Comparison of ENCODE assay signal across 1 cellular context in genomic region chr2:96912356-96913116, GRCh38.
TF ChIP-seq lines count a peak whose summit lies in the region.

No MANE protein-coding gene starts in this region.

TF ChIP-seq in HepG2, 621 proteins besides CTCF, POLR2A, EP300 and RAD21:
- TF ChIP-seq ZNF773 (CRISPR knock-in tag; IDR thresholded peaks at IDR 0.05; ENCODE audit: borderline replicate concordance) (no peak), STAT5B (CRISPR knock-in tag; IDR thresholded peaks at IDR 0.05) (no peak), PCBP1 (IDR thresholded peaks at IDR 0.05; ENCODE audit: borderline replicate concordance, low read depth, low read length) (no peak), RNF2 (conservative IDR thresholded peaks at IDR 0.05; ENCODE audit: low read depth) (no peak), ARHGAP35 (CRISPR knock-in tag; IDR thresholded peaks at IDR 0.05; ENCODE audit: borderline replicate concordance) (no peak), MAZ (IDR thresholded peaks at IDR 0.05; ENCODE audit: borderline replicate concordance, low read depth, low read length) (no peak), MAZ (CRISPR knock-in tag; IDR thresholded peaks at IDR 0.05; ENCODE audit: low read depth) (no peak), KLF9 (CRISPR knock-in tag; IDR thresholded peaks at IDR 0.05; ENCODE audit: low read depth) (no peak), MTF1 (CRISPR knock-in tag; IDR thresholded peaks at IDR 0.05) (no peak), ZBTB42 (CRISPR knock-in tag; IDR thresholded peaks at IDR 0.05) (no peak), HHEX (CRISPR knock-in tag; IDR thresholded peaks at IDR 0.05) (no peak), ZNF17 (CRISPR knock-in tag; IDR thresholded peaks at IDR 0.05) (no peak), BRCA1 (CRISPR knock-in tag; IDR thresholded peaks at IDR 0.05) (no peak), CENPBD1 (CRISPR knock-in tag; IDR thresholded peaks at IDR 0.05; ENCODE audit: borderline replicate concordance, low read depth) (no peak), ZNF451 (CRISPR knock-in tag; IDR thresholded peaks at IDR 0.05) (no peak), NCOA2 (CRISPR knock-in tag; IDR thresholded peaks at IDR 0.05) (no peak), TAF15 (IDR thresholded peaks at IDR 0.05; ENCODE audit: low read depth, low read length, poor library complexity, severe bottlenecking) (no peak), ZNF274 (CRISPR knock-in tag; IDR thresholded peaks at IDR 0.05) (no peak)
- TF ChIP-seq, protein P1, sequence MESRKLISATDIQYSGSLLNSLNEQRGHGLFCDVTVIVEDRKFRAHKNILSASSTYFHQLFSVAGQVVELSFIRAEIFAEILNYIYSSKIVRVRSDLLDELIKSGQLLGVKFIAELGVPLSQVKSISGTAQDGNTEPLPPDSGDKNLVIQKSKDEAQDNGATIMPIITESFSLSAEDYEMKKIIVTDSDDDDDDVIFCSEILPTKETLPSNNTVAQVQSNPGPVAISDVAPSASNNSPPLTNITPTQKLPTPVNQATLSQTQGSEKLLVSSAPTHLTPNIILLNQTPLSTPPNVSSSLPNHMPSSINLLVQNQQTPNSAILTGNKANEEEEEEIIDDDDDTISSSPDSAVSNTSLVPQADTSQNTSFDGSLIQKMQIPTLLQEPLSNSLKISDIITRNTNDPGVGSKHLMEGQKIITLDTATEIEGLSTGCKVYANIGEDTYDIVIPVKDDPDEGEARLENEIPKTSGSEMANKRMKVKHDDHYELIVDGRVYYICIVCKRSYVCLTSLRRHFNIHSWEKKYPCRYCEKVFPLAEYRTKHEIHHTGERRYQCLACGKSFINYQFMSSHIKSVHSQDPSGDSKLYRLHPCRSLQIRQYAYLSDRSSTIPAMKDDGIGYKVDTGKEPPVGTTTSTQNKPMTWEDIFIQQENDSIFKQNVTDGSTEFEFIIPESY (CRISPR knock-in tag; IDR thresholded peaks at IDR 0.05) = no peak
- TF ChIP-seq, protein P2, sequence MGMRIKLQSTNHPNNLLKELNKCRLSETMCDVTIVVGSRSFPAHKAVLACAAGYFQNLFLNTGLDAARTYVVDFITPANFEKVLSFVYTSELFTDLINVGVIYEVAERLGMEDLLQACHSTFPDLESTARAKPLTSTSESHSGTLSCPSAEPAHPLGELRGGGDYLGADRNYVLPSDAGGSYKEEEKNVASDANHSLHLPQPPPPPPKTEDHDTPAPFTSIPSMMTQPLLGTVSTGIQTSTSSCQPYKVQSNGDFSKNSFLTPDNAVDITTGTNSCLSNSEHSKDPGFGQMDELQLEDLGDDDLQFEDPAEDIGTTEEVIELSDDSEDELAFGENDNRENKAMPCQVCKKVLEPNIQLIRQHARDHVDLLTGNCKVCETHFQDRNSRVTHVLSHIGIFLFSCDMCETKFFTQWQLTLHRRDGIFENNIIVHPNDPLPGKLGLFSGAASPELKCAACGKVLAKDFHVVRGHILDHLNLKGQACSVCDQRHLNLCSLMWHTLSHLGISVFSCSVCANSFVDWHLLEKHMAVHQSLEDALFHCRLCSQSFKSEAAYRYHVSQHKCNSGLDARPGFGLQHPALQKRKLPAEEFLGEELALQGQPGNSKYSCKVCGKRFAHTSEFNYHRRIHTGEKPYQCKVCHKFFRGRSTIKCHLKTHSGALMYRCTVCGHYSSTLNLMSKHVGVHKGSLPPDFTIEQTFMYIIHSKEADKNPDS (CRISPR knock-in tag; IDR thresholded peaks at IDR 0.05) = no peak
